In genomic region chr18:7038330-7038846, GRCh38 we compare ENCODE assay signal across 1 cellular context.
A peak's percentile ranks its signal among the peaks of the same experiment; 100 is the strongest.
TF ChIP-seq lines count a peak whose summit lies in the region.

No MANE protein-coding gene starts in this region.

TF ChIP-seq in K562, 482 proteins besides CTCF, POLR2A, EP300 and RAD21 (continued from another document):
- TF ChIP-seq, protein P1, sequence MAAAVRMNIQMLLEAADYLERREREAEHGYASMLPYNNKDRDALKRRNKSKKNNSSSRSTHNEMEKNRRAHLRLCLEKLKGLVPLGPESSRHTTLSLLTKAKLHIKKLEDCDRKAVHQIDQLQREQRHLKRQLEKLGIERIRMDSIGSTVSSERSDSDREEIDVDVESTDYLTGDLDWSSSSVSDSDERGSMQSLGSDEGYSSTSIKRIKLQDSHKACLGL (CRISPR knock-in tag; IDR thresholded peaks at IDR 0.05; ENCODE audit: borderline replicate concordance, poor library complexity, severe bottlenecking) = no peak
- TF ChIP-seq NR2C2 (CRISPR knock-in tag; IDR thresholded peaks at IDR 0.05) (no peak), NR2C2 (tag; IDR thresholded peaks at IDR 0.05) (peak; percentile 28; the same call in 1 of the 2 replicates), CEBPB (tag; IDR thresholded peaks at IDR 0.05) (0 out of 2 replicates have a peak, but pooled peaks have one; percentile 44), E4F1 (CRISPR knock-in tag; IDR thresholded peaks at IDR 0.05; ENCODE audit: borderline replicate concordance) (no peak), BHLHE40 (IDR thresholded peaks at IDR 0.05; ENCODE audit: low read length) (peak; percentile 88), NCOA6 (IDR thresholded peaks at IDR 0.05) (no peak)
